Comparison of ENCODE assay signal across 23 cellular contexts in the genomic region with DNA sequence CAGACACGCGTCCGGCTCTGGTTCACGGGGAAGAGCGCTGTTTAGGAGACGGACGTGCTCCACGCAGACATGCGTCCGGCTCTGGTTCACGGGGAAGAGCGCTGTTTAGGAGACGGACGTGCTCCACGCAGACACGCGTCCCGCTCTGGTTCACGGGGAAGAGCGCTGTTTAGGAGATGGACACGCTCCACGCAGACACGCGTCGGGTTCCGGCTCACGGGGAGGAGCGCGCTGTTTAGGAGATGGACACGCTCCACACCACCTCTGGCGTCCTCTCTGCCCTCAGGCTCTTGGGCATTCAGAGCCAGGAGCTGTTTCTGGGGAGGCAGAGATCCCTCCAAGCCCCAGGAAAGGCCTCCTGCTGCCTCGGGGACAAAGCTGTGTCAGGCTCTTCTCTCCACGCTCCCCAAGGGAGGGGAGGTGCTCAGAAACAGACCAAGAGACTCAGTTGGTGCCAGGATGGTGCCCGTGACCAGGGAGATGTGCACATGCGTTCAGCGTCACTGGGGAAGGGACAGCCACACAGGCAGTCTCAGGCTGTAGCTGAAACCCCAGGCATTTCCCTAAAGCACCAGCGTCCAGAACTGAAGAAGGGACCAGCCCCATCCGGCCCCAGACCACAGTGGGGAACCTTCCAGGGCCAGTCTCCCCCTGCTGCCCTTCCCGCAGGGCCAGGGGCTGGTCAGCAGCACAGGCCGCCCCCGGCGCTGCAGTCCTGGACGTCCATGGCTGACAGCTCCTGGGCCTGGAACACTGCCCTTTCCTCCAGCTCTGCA.
DNase-seq lines count a peak whose midpoint lies in the region; ATAC-seq and TF ChIP-seq lines count a peak whose summit lies in the region.
"Had no signal": no experiment of that assay in that cellular context is flagged by ENCODE, and none has a peak within 500 bp of the region (broad histone marks: within the 10 kb centered on the region; RNA-seq: fewer than 3 reads in every experiment).

No MANE protein-coding gene starts in this region.

- H2AK5ac ChIP-seq in H9 (ENCODE audit: insufficient read length, low read length): no peak overlapping the region

- no peak overlapping the region for H3K56ac ChIP-seq in H9 (ENCODE audit: insufficient read length, low read depth, low read length)

- ATAC-seq in HG03280 (IDR thresholded peaks at IDR 0.05; ENCODE audit: unreplicated experiment): no peak
- ATAC-seq in HG02642 (IDR thresholded peaks at IDR 0.05; ENCODE audit: poor library complexity, unreplicated experiment): no peak
- ATAC-seq: body of pancreas, left lobe of liver, PC-3 had no signal

- H4K91ac ChIP-seq in H9 (ENCODE audit: insufficient read length, low read depth, low read length): no peak overlapping the region

- H3K27me3 Mint-ChIP-seq in H9 (ENCODE audit: low read depth) (no peaks in the 10 kb centered on the region), endodermal cell (ENCODE audit: insufficient read depth) (no peaks in the 10 kb centered on the region), nephron progenitor cell (ENCODE audit: low read depth, poor library complexity) (peaks cover 4% of the 10 kb centered on the region)
- H3K27me3 Mint-ChIP-seq: activated CD4-positive, alpha-beta T cell treated with anti-CD3 and anti-CD28 coated beads, Interleukin-2, amount 10 ng/mL, durations not matched to agents 24 days and 14 days; activated naive CD4-positive, alpha-beta T cell treated with anti-CD3 and anti-CD28 coated beads, Interleukin-2, amount 50 U/mL, for 24 hours had no signal

- no peak overlapping the region for H2BK5ac ChIP-seq in H9 (ENCODE audit: insufficient read length, low read length)

- no peak for TF ChIP-seq CTCF in BE2C (IDR thresholded peaks at IDR 0.05; ENCODE audit: low read depth, low read length)
- no peak for TF ChIP-seq CTCF in H9 (conservative IDR thresholded peaks at IDR 0.05)
- no peak for TF ChIP-seq CTCF in endodermal cell (conservative IDR thresholded peaks at IDR 0.05)
- TF ChIP-seq CTCF in nephron progenitor cell (IDR thresholded peaks at IDR 0.05): no peak

- H3K23ac ChIP-seq in H9 (ENCODE audit: insufficient read length, low read depth, low read length): no peak overlapping the region

- no peak overlapping the region for H3K18ac ChIP-seq in H9 (ENCODE audit: insufficient read length, low read depth, low read length)

- H3T11ph ChIP-seq in H9 (ENCODE audit: low read length): no peak overlapping the region

- no peak overlapping the region for H4K8ac ChIP-seq in H9 (replicated peaks; ENCODE audit: insufficient read length, low read depth, low read length)

- H2AFZ ChIP-seq in H9 (ENCODE audit: low read length): no peak overlapping the region

- no peaks in the 10 kb centered on the region for H3K36me3 ChIP-seq in BE2C
- no peaks in the 10 kb centered on the region for H3K36me3 ChIP-seq in endodermal cell (ENCODE audit: control insufficient read depth, insufficient read depth, low read length)
- H3K36me3 ChIP-seq: vagina had no signal

- H3K4me1 ChIP-seq in BE2C (peaks cover 8% of the 10 kb centered on the region), H9 (ENCODE audit: insufficient read depth, low read length) (no peaks in the 10 kb centered on the region), endodermal cell (ENCODE audit: control insufficient read depth, insufficient read depth, low read length) (peaks cover 4% of the 10 kb centered on the region)
- H3K4me1 ChIP-seq: body of pancreas, Caco-2, vagina had no signal

- H3K79me1 ChIP-seq in H9 (ENCODE audit: insufficient read depth, low read depth, low read length, poor library complexity, severe bottlenecking): no peaks in the 10 kb centered on the region

- no peaks in the 10 kb centered on the region for H3K79me2 ChIP-seq in H9 (ENCODE audit: insufficient read depth, low read length)

- H3K9ac ChIP-seq in H9 (ENCODE audit: extremely low read depth, insufficient read length, low read length) (no peak overlapping the region), endodermal cell (ENCODE audit: extremely low read depth, low read length, poor library complexity, severe bottlenecking) (no peak overlapping the region)

- no peaks in the 10 kb centered on the region for H4K20me1 ChIP-seq in H9 (ENCODE audit: control insufficient read depth, insufficient read depth, insufficient read length)

- H3K4me3 Mint-ChIP-seq in H9: no peak overlapping the region
- no peak overlapping the region for H3K4me3 Mint-ChIP-seq in endodermal cell
- H3K4me3 Mint-ChIP-seq in nephron progenitor cell: no peak overlapping the region
- H3K4me3 Mint-ChIP-seq: activated CD4-positive, alpha-beta T cell treated with anti-CD3 and anti-CD28 coated beads, Interleukin-2, amount 10 ng/mL, durations not matched to agents 24 days and 14 days; activated naive CD4-positive, alpha-beta T cell treated with anti-CD3 and anti-CD28 coated beads, Interleukin-2, amount 50 U/mL, for 24 hours had no signal

- H4K5ac ChIP-seq in H9 (ENCODE audit: insufficient read length, low read depth, low read length): no peak overlapping the region

- H3K27ac Mint-ChIP-seq in H9 (peak overlapping the region in 2 of 3 experiments; percentile 86 to 93; a peak in 4 of 7 replicates), endodermal cell (no peak overlapping the region), nephron progenitor cell (peak overlapping the region; percentile 96)
- H3K27ac Mint-ChIP-seq: activated CD4-positive, alpha-beta T cell treated with anti-CD3 and anti-CD28 coated beads, Interleukin-2, amount 10 ng/mL, durations not matched to agents 24 days and 14 days; activated naive CD4-positive, alpha-beta T cell treated with anti-CD3 and anti-CD28 coated beads, Interleukin-2, amount 50 U/mL, for 24 hours had no signal

- H3K9me3 ChIP-seq in BE2C (no peaks in the 10 kb centered on the region), H9 (ENCODE audit: control insufficient read depth, low read depth, low read length) (no peaks in the 10 kb centered on the region), endodermal cell (ENCODE audit: control insufficient read depth, low read length) (no peaks in the 10 kb centered on the region)
- H3K9me3 ChIP-seq: body of pancreas, Caco-2, vagina had no signal

- no peak overlapping the region for H2BK15ac ChIP-seq in H9 (ENCODE audit: low read depth, low read length)

- H2BK20ac ChIP-seq in H9 (ENCODE audit: low read depth, low read length, poor library complexity, severe bottlenecking): no peak overlapping the region

- H3K36me3 Mint-ChIP-seq in H9 (ENCODE audit: insufficient read depth in 1 of 3, low read depth in 3 of 3) (peaks cover 0 to 2% (median 0%) of the 10 kb centered on the region in 3 experiments; a peak in 2 of 7 replicates), endodermal cell (ENCODE audit: low read depth) (no peaks in the 10 kb centered on the region), nephron progenitor cell (ENCODE audit: low read depth) (peaks cover 6% of the 10 kb centered on the region)

- no peaks in the 10 kb centered on the region for H3K23me2 ChIP-seq in H9 (ENCODE audit: insufficient read length, low read depth, low read length, poor library complexity, severe bottlenecking)

- H3K27ac ChIP-seq in H9 (ENCODE audit: insufficient read length, low read depth, low read length) (no peak overlapping the region), endodermal cell (ENCODE audit: low read depth, low read length) (no peak overlapping the region)
- H3K27ac ChIP-seq: body of pancreas, vagina had no signal

- H3K4me1 Mint-ChIP-seq in H9: peaks cover 4 to 7% of the 10 kb centered on the region in 2 experiments; a peak in 1 of 4 replicates
- peaks cover 6% of the 10 kb centered on the region for H3K4me1 Mint-ChIP-seq in endodermal cell
- H3K4me1 Mint-ChIP-seq in nephron progenitor cell: peaks cover 64% of the 10 kb centered on the region
- H3K4me1 Mint-ChIP-seq: activated CD4-positive, alpha-beta T cell treated with anti-CD3 and anti-CD28 coated beads, Interleukin-2, amount 10 ng/mL, durations not matched to agents 24 days and 14 days; activated naive CD4-positive, alpha-beta T cell treated with anti-CD3 and anti-CD28 coated beads, Interleukin-2, amount 50 U/mL, for 24 hours had no signal

- H2BK12ac ChIP-seq in H9 (ENCODE audit: insufficient read length, low read depth, low read length): no peak overlapping the region

- no peak overlapping the region for H3K4ac ChIP-seq in H9 (ENCODE audit: low read depth, low read length)

- no peak overlapping the region for H3K4me2 ChIP-seq in H9 (ENCODE audit: insufficient read depth, insufficient read length, low read length)

- H2BK120ac ChIP-seq in H9 (ENCODE audit: low read depth, low read length, poor library complexity, severe bottlenecking): no peak overlapping the region

- H3K27me3 ChIP-seq in BE2C (no peaks in the 10 kb centered on the region), H9 (ENCODE audit: insufficient read depth, low read length) (no peaks in the 10 kb centered on the region), endodermal cell (ENCODE audit: control insufficient read depth, insufficient read depth, low read length, poor library complexity, severe bottlenecking) (no peaks in the 10 kb centered on the region)
- H3K27me3 ChIP-seq: body of pancreas, vagina had no signal

- no peak overlapping the region; the same call in 1 of the 2 replicates for H3K14ac ChIP-seq in H9 (ENCODE audit: insufficient read depth, low read length)

- no CpG with 5 or more reads among the region's 43 CpGs for WGBS in H9 (ENCODE audit: extremely low coverage, insufficient read length, low lambda C conversion rate)
- 92 to 93% methylated on average over 41 to 43 of the region's 43 CpGs for WGBS in endodermal cell (ENCODE audit: insufficient coverage in 1 of 2, insufficient read length in 1 of 2), 2 experiments

- no peaks in the 10 kb centered on the region for H3K9me3 Mint-ChIP-seq in H9
- no peaks in the 10 kb centered on the region for H3K9me3 Mint-ChIP-seq in endodermal cell
- no peaks in the 10 kb centered on the region for H3K9me3 Mint-ChIP-seq in nephron progenitor cell
- H3K9me3 Mint-ChIP-seq: activated CD4-positive, alpha-beta T cell treated with anti-CD3 and anti-CD28 coated beads, Interleukin-2, amount 10 ng/mL, durations not matched to agents 24 days and 14 days; activated naive CD4-positive, alpha-beta T cell treated with anti-CD3 and anti-CD28 coated beads, Interleukin-2, amount 50 U/mL, for 24 hours had no signal

- DNase-seq in BE2C (peak; percentile 11), H9 (no peak), endodermal cell (peak; percentile 45), nephron progenitor cell (peak; percentile 3), NCI-H2081 treated with DMSO at 0.1 percent for 48 hours (lab: John Stamatoyannopoulos, UW) (no peak)
- DNase-seq: activated CD4-positive, alpha-beta T cell treated with anti-CD3 and anti-CD28 coated beads, Interleukin-2, amount 10 ng/mL, durations not matched to agents 24 days and 14 days; activated CD8-positive, alpha-beta memory T cell treated with anti-CD3 and anti-CD28 coated beads, Interleukin-2, amount 50 U/mL, for 48 hours; dermis blood vessel endothelial cell; foreskin melanocyte; HCEC 1CT; Kasumi-1; NCI-H1417; NCI-H526; PC-3; stimulated activated CD4-positive, alpha-beta T cell treated with anti-CD3 and anti-CD28 coated beads, Interleukin-2, amount 100 ng/mL, for 48 hours; T1000 had no signal

- H3K4me3 ChIP-seq in BE2C (ENCODE audit: low read depth, low read length) (no peak overlapping the region), endodermal cell (ENCODE audit: low read length) (no peak overlapping the region)
- H3K4me3 ChIP-seq: body of pancreas, vagina had no signal

Comparison
In these comparisons a context has a peak if more than half of its experiments do, and no peak if none do; other contexts are left out.
1. DNase-seq: peak in BE2C (single experiment), endodermal cell (single experiment) and nephron progenitor cell (single experiment); none in H9 (single experiment) and NCI-H2081 treated with DMSO at 0.1 percent for 48 hours (single experiment).